ENCODE assay signal across 2 cellular contexts in the genomic region with DNA sequence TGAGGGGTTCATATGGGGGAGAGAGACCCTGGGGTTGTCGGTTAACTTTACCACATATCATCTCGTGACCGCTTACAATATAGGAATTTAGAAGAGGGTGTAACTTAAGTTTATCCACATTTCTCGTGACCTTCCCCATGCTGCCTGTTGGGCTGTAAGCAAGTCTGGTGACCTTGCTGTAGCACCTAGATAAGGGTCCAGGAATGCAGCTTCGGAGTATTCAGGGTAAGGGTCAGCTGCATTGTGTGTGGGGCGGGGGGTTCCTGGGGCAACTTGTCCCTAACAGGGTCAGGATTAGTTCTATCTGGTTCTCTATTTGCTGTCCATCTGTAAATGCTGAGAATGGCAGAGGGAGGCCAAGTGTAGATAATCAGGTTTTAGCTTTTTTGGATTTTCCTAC.
TF ChIP-seq lines count a peak whose summit lies in the region.

No MANE protein-coding gene starts in this region.

TF ChIP-seq in HepG2, 621 proteins besides CTCF, POLR2A, EP300 and RAD21:
- TF ChIP-seq, protein P1, sequence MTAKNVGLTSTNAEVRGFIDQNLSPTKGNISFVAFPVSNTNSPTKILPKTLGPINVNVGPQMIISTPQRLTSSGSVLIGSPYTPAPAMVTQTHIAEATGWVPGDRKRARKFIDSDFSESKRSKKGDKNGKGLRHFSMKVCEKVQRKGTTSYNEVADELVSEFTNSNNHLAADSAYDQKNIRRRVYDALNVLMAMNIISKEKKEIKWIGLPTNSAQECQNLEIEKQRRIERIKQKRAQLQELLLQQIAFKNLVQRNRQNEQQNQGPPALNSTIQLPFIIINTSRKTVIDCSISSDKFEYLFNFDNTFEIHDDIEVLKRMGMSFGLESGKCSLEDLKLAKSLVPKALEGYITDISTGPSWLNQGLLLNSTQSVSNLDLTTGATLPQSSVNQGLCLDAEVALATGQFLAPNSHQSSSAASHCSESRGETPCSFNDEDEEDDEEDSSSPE (CRISPR knock-in tag; IDR thresholded peaks at IDR 0.05) = no peak
- TF ChIP-seq NR2F6 (IDR thresholded peaks at IDR 0.05) (no peak), NR2F6 (CRISPR knock-in tag; IDR thresholded peaks at IDR 0.05) (no peak), RXRB (CRISPR knock-in tag; IDR thresholded peaks at IDR 0.05; ENCODE audit: borderline replicate concordance) (peak; percentile 21; the same call in 1 of the 2 replicates), SMYD3 (CRISPR knock-in tag; IDR thresholded peaks at IDR 0.05) (no peak), SP4 (CRISPR knock-in tag; IDR thresholded peaks at IDR 0.05) (no peak), ZNF780A (CRISPR knock-in tag; IDR thresholded peaks at IDR 0.05) (no peak), CCAR2 (optimal IDR thresholded peaks at IDR 0.05; ENCODE audit: low read depth, low read length) (no peak), PAX8 (CRISPR knock-in tag; IDR thresholded peaks at IDR 0.05; ENCODE audit: borderline replicate concordance) (peak; percentile 3; the same call in 1 of the 2 replicates), PCBP2 (optimal IDR thresholded peaks at IDR 0.05; ENCODE audit: low read depth, low read length, poor library complexity, severe bottlenecking) (no peak), PHF21A (CRISPR knock-in tag; IDR thresholded peaks at IDR 0.05) (peak; percentile 7; the same call in 1 of the 2 replicates), PPARG (CRISPR knock-in tag; conservative IDR thresholded peaks at IDR 0.05) (peak; percentile 57; the same call in 1 of the 2 replicates), KMT2A (CRISPR knock-in tag; IDR thresholded peaks at IDR 0.05) (no peak)

TF ChIP-seq in H1, 55 proteins besides CTCF, POLR2A, EP300 and RAD21:
- TF ChIP-seq JUN (IDR thresholded peaks at IDR 0.05; ENCODE audit: low read depth, low read length) = no peak
- no peak for TF ChIP-seq CHD1 (IDR thresholded peaks at IDR 0.05; ENCODE audit: low read depth, low read length)
- no peak for TF ChIP-seq SRF (IDR thresholded peaks at IDR 0.05; ENCODE audit: low read depth, low read length)
- TF ChIP-seq PHF8 (conservative IDR thresholded peaks at IDR 0.05; ENCODE audit: low read depth, low read length) = no peak
- no peak for TF ChIP-seq RFX5 (IDR thresholded peaks at IDR 0.05; ENCODE audit: borderline replicate concordance, low read depth, low read length)
- no peak for TF ChIP-seq FOSL1 (IDR thresholded peaks at IDR 0.05; ENCODE audit: insufficient read depth, low read depth, low read length)
- TF ChIP-seq TCF12 (IDR thresholded peaks at IDR 0.05; ENCODE audit: low read depth, low read length) = no peak
- TF ChIP-seq KDM1A (IDR thresholded peaks at IDR 0.05; ENCODE audit: borderline replicate concordance, low read length) = no peak
- no peak for TF ChIP-seq CBX5 (IDR thresholded peaks at IDR 0.05; ENCODE audit: low read depth, low read length)
- no peak for TF ChIP-seq BACH1 (IDR thresholded peaks at IDR 0.05; ENCODE audit: low read length)
- TF ChIP-seq HDAC2 (IDR thresholded peaks at IDR 0.05; ENCODE audit: borderline replicate concordance in 1 of 2, low read depth in 2 of 2, low read length in 2 of 2) = no peak
- TF ChIP-seq SIN3A (conservative IDR thresholded peaks at IDR 0.05 in 1 of 2, IDR thresholded peaks at IDR 0.05 in 1 of 2; ENCODE audit: low read depth in 1 of 2, low read length in 2 of 2) = no peak
- TF ChIP-seq CHD7 (IDR thresholded peaks at IDR 0.05; ENCODE audit: insufficient replicate concordance, low read length) = no peak
- no peak for TF ChIP-seq SIRT6 (IDR thresholded peaks at IDR 0.05; ENCODE audit: low read length)
- TF ChIP-seq NRF1 (IDR thresholded peaks at IDR 0.05; ENCODE audit: low read depth, low read length) = no peak
- TF ChIP-seq, protein P2, sequence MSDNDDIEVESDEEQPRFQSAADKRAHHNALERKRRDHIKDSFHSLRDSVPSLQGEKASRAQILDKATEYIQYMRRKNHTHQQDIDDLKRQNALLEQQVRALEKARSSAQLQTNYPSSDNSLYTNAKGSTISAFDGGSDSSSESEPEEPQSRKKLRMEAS (IDR thresholded peaks at IDR 0.05) = no peak
- TF ChIP-seq EGR1 (IDR thresholded peaks at IDR 0.05; ENCODE audit: borderline replicate concordance, low read depth, low read length) = no peak
